Comparison of ENCODE assay signal across 13 cellular contexts in the genomic region with DNA sequence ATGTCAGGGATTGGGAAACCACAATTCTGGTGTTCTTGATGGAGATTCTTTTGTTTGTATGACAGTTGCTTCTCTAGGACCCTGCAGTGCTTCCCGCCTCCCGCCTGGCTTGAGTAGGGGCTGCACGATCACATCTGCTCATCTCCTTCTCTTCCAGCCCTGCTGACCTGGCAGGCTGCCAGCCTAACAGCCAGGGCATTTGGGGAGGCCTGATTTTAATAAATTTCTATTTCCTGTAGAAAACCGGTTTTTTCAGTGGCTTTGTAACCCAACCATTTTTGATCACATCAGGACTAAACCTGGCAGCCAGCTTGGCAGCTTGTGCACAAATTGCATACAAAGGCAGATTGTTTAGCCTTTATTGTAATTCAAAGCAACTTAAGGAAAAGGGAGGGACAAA.
DNase-seq lines count a peak whose midpoint lies in the region; ATAC-seq lines count a peak whose summit lies in the region.
"Had no signal": no experiment of that assay in that cellular context is flagged by ENCODE, and none has a peak within 500 bp of the region (broad histone marks: within the 10 kb centered on the region; RNA-seq: fewer than 3 reads in every experiment).

No MANE protein-coding gene starts in this region.

- peak overlapping the region; percentile 1; the same call in 1 of the 2 replicates for H3K4me3 ChIP-seq in SK-N-MC

- H3K9me3 Mint-ChIP-seq in stimulated activated effector memory CD8-positive, alpha-beta T cell treated with anti-CD3 and anti-CD28 coated beads, Interleukin-12 subunit alpha, Interleukin-12 subunit beta, amount 100 ng/mL, for 72 hours: no peaks in the 10 kb centered on the region
- H3K9me3 Mint-ChIP-seq: activated CD4-positive, alpha-beta memory T cell treated with anti-CD3 and anti-CD28 coated beads, Interleukin-2, amount 10 ng/mL, durations not matched to agents 7 days and 5 days; activated naive CD8-positive, alpha-beta T cell treated with anti-CD3 and anti-CD28 coated beads, Interleukin-2, amount 10 ng/mL, durations not matched to agents 7 days and 5 days; natural killer cell had no signal

- no peak overlapping the region for H3K9ac ChIP-seq in SK-N-MC (ENCODE audit: insufficient read length)

- no peak for ATAC-seq in stimulated activated naive CD8-positive, alpha-beta T cell treated with anti-CD3 and anti-CD28 coated beads, Interleukin-15, Interleukin-2, amounts not matched to agents 100 U/mL and 50 U/mL, for 24 hours
- ATAC-seq in GM18907 (IDR thresholded peaks at IDR 0.05; ENCODE audit: unreplicated experiment): no peak
- ATAC-seq in stimulated activated effector memory CD8-positive, alpha-beta T cell treated with anti-CD3 and anti-CD28 coated beads, Interleukin-12 subunit alpha, Interleukin-12 subunit beta, amount 100 ng/mL, for 72 hours: no peak
- ATAC-seq in GM21390 (IDR thresholded peaks at IDR 0.05; ENCODE audit: unreplicated experiment): no peak
- ATAC-seq: HepG2, natural killer cell had no signal

- H3K36me3 Mint-ChIP-seq in stimulated activated effector memory CD8-positive, alpha-beta T cell treated with anti-CD3 and anti-CD28 coated beads, Interleukin-12 subunit alpha, Interleukin-12 subunit beta, amount 100 ng/mL, for 72 hours: no peaks in the 10 kb centered on the region
- H3K36me3 Mint-ChIP-seq: activated naive CD8-positive, alpha-beta T cell treated with anti-CD3 and anti-CD28 coated beads, Interleukin-2, amount 10 ng/mL, durations not matched to agents 7 days and 5 days; natural killer cell had no signal

- DNase-seq in DMS 273 (lab: John Stamatoyannopoulos, UW; ENCODE audit: unreplicated experiment): peak; percentile 83
- DNase-seq in NCI-H2029 treated with DMSO at 0.1 percent for 48 hours (lab: John Stamatoyannopoulos, UW): peak; percentile 70
- no peak for DNase-seq in SK-N-MC (ENCODE audit: low read depth, low spot score)
- DNase-seq in myocyte (ENCODE audit: low read depth): peak; percentile 23
- DNase-seq in stimulated activated naive CD8-positive, alpha-beta T cell treated with anti-CD3 and anti-CD28 coated beads, Interleukin-15, Interleukin-2, amounts not matched to agents 100 U/mL and 50 U/mL, for 24 hours: no peak
- DNase-seq in stimulated activated effector memory CD8-positive, alpha-beta T cell treated with anti-CD3 and anti-CD28 coated beads, Interleukin-12 subunit alpha, Interleukin-12 subunit beta, amount 100 ng/mL, for 72 hours (ENCODE audit: low spot score in 2 of 2): no peak
- DNase-seq: activated CD4-positive, alpha-beta memory T cell treated with anti-CD3 and anti-CD28 coated beads, Interleukin-2, amount 10 ng/mL, durations not matched to agents 7 days and 5 days; activated naive CD8-positive, alpha-beta T cell treated with anti-CD3 and anti-CD28 coated beads, Interleukin-2, amount 10 ng/mL, durations not matched to agents 7 days and 5 days; effector CD4-positive, alpha-beta T cell; natural killer cell had no signal

- peak overlapping the region; percentile 82; the same call in 1 of the 2 replicates for H3K27ac ChIP-seq in SK-N-MC

- H3K36me3 ChIP-seq in SK-N-MC (ENCODE audit: insufficient read depth, low read length): no peaks in the 10 kb centered on the region

- no peaks in the 10 kb centered on the region for H3K4me1 Mint-ChIP-seq in stimulated activated effector memory CD8-positive, alpha-beta T cell treated with anti-CD3 and anti-CD28 coated beads, Interleukin-12 subunit alpha, Interleukin-12 subunit beta, amount 100 ng/mL, for 72 hours
- H3K4me1 Mint-ChIP-seq: activated CD4-positive, alpha-beta memory T cell treated with anti-CD3 and anti-CD28 coated beads, Interleukin-2, amount 10 ng/mL, durations not matched to agents 7 days and 5 days; activated naive CD8-positive, alpha-beta T cell treated with anti-CD3 and anti-CD28 coated beads, Interleukin-2, amount 10 ng/mL, durations not matched to agents 7 days and 5 days; natural killer cell had no signal

- H3K9me3 ChIP-seq in SK-N-MC (ENCODE audit: low read depth, low read length): no peaks in the 10 kb centered on the region

- no peak overlapping the region for H3K27ac Mint-ChIP-seq in stimulated activated effector memory CD8-positive, alpha-beta T cell treated with anti-CD3 and anti-CD28 coated beads, Interleukin-12 subunit alpha, Interleukin-12 subunit beta, amount 100 ng/mL, for 72 hours
- H3K27ac Mint-ChIP-seq: activated CD4-positive, alpha-beta memory T cell treated with anti-CD3 and anti-CD28 coated beads, Interleukin-2, amount 10 ng/mL, durations not matched to agents 7 days and 5 days; activated naive CD8-positive, alpha-beta T cell treated with anti-CD3 and anti-CD28 coated beads, Interleukin-2, amount 10 ng/mL, durations not matched to agents 7 days and 5 days; natural killer cell had no signal

- H3K4me3 Mint-ChIP-seq in stimulated activated effector memory CD8-positive, alpha-beta T cell treated with anti-CD3 and anti-CD28 coated beads, Interleukin-12 subunit alpha, Interleukin-12 subunit beta, amount 100 ng/mL, for 72 hours: no peak overlapping the region
- H3K4me3 Mint-ChIP-seq: activated CD4-positive, alpha-beta memory T cell treated with anti-CD3 and anti-CD28 coated beads, Interleukin-2, amount 10 ng/mL, durations not matched to agents 7 days and 5 days; activated naive CD8-positive, alpha-beta T cell treated with anti-CD3 and anti-CD28 coated beads, Interleukin-2, amount 10 ng/mL, durations not matched to agents 7 days and 5 days; natural killer cell had no signal

Comparison
In these comparisons a context has a peak if more than half of its experiments do, and no peak if none do; other contexts are left out.
1. DNase-seq: peak in DMS 273 (single experiment), NCI-H2029 treated with DMSO at 0.1 percent for 48 hours (single experiment) and myocyte (single experiment); none in SK-N-MC (single experiment), stimulated activated naive CD8-positive, alpha-beta T cell treated with anti-CD3 and anti-CD28 coated beads, Interleukin-15, Interleukin-2, amounts not matched to agents 100 U/mL and 50 U/mL, for 24 hours (single experiment) and stimulated activated effector memory CD8-positive, alpha-beta T cell treated with anti-CD3 and anti-CD28 coated beads, Interleukin-12 subunit alpha, Interleukin-12 subunit beta, amount 100 ng/mL, for 72 hours (0 of 2).